In genomic region chr15:50685191-50685975, GRCh38 we compare ENCODE assay signal across 8 cellular contexts. TPM values are rescaled to one million over a fixed set of nuclear protein-coding genes. Genes with fewer than 3 reads are reported as not detected.
A peak's percentile ranks its signal among the peaks of the same experiment; 100 is the strongest.
DNase-seq lines count a peak whose midpoint lies in the region; ATAC-seq and TF ChIP-seq lines count a peak whose summit lies in the region.

No MANE protein-coding gene starts in this region.

- peaks cover 18 to 32% of the 10 kb centered on the region in 2 donors for H3K4me1 ChIP-seq in adrenal gland (replicated peaks in 1 of 2)
- peaks cover 18 to 55% of the 10 kb centered on the region in 2 donors for H3K4me1 ChIP-seq in thoracic aorta (ENCODE audit: control insufficient read depth in 1 of 2, low read depth in 2 of 2)

- H3K4me1 Mint-ChIP-seq in activated T-cell treated with anti-CD3 and anti-CD28 coated beads, Interleukin-2, amount 50 U/mL, for 72 hours (ENCODE audit: low read depth), result peaks cover 66% of the 10 kb centered on the region

- peak overlapping the region; percentile 86 for H3K27ac Mint-ChIP-seq in activated T-cell treated with anti-CD3 and anti-CD28 coated beads, Interleukin-2, amount 50 U/mL, for 72 hours

- no peaks in the 10 kb centered on the region for H3K9me3 Mint-ChIP-seq in activated T-cell treated with anti-CD3 and anti-CD28 coated beads, Interleukin-2, amount 50 U/mL, for 72 hours

- H3K36me3 Mint-ChIP-seq in activated T-cell treated with anti-CD3 and anti-CD28 coated beads, Interleukin-2, amount 50 U/mL, for 72 hours (ENCODE audit: insufficient read depth in 2 of 2), result peaks cover 15 to 30% of the 10 kb centered on the region in 2 donors

- peak overlapping the region; percentile 95 to 99 for H3K4me3 Mint-ChIP-seq in activated T-cell treated with anti-CD3 and anti-CD28 coated beads, Interleukin-2, amount 50 U/mL, for 72 hours

- DNase-seq in activated T-cell treated with anti-CD3 and anti-CD28 coated beads, Interleukin-2, amount 50 U/mL, for 72 hours, result no peak
- DNase-seq in activated T-cell treated with anti-CD3 and anti-CD28 coated beads, Interleukin-2, amount 50 U/mL, for 48 hours, result no peak
- DNase-seq in adrenal gland (no peak), thoracic aorta (ENCODE audit: low spot score) (no peak), ecto neural progenitor cell (ENCODE audit: low spot score) (no peak), NCI-H1092 treated with DMSO at 0.1 percent for 48 hours (lab: John Stamatoyannopoulos, UW) (no peak), left colon (no peak)

- no peaks in the 10 kb centered on the region for H3K9me3 ChIP-seq in adrenal gland (replicated peaks in 1 of 3)
- H3K9me3 ChIP-seq in thoracic aorta, result no peaks in the 10 kb centered on the region

- H3K27ac ChIP-seq in adrenal gland (peak overlapping the region in 3 of 5 donors; percentile 96 to 98 (median 96)), layer of hippocampus (ENCODE audit: low read depth, low read length) (peak overlapping the region; percentile 96), thoracic aorta (peak overlapping the region; percentile 93 to 96)

- WGBS in adrenal gland, 4 donors, result 58 to 67% (median 62%) methylated on average over 22 of the region's 22 CpGs

- ATAC-seq in activated T-cell treated with anti-CD3 and anti-CD28 coated beads, Interleukin-2, amount 50 U/mL, for 72 hours (replicated peaks in 1 of 2), result no peak
- ATAC-seq in thoracic aorta (ENCODE audit: insufficient number of reproducible peaks, low FRiP score, low read depth) (no peak), left colon (no peak)

- TF ChIP-seq POLR2A in adrenal gland (IDR thresholded peaks at IDR 0.05), result no peak

- no peaks in the 10 kb centered on the region for H3K27me3 Mint-ChIP-seq in activated T-cell treated with anti-CD3 and anti-CD28 coated beads, Interleukin-2, amount 50 U/mL, for 72 hours (ENCODE audit: low read depth)

- H3K36me3 ChIP-seq in adrenal gland (replicated peaks in 1 of 2) (no peaks in the 10 kb centered on the region), thoracic aorta (no peaks in the 10 kb centered on the region)

- TF ChIP-seq CTCF in adrenal gland (IDR thresholded peaks at IDR 0.05) (no peak), thoracic aorta (IDR thresholded peaks at IDR 0.05) (no peak)

- intact Hi-C loops in adrenal gland (cut with DNase I) (no loop called here), left colon (cut with DNase I, micrococcal nuclease) (loop anchor here in 1 of 2 donors (10.0 kb wide), 2 partner anchors 189 to 219 kb away; partner anchors contain the start of gene AP4E1)

- H3K4me3 ChIP-seq in adrenal gland, result peak overlapping the region in 2 of 4 donors; percentile 97 to 99
- H3K4me3 ChIP-seq in thoracic aorta, result peak overlapping the region; percentile 95

- H3K27me3 ChIP-seq in adrenal gland (no peaks in the 10 kb centered on the region), layer of hippocampus (ENCODE audit: control insufficient read depth, insufficient read depth, low read length) (no peaks in the 10 kb centered on the region), thoracic aorta (replicated peaks; ENCODE audit: insufficient read depth) (no peaks in the 10 kb centered on the region)

RNA-seq across cellular contexts. Expression of gene TRPM7, which starts 1.2 kb away (rescaled TPM):
- total RNA-seq in activated T-cell treated with anti-CD3 and anti-CD28 coated beads, Interleukin-2, amount 50 U/mL, for 72 hours, result 10 to 100 TPM; 58.5 to 58.7 TPM
- total RNA-seq in adrenal gland (10 to 100 TPM; 20.4 to 45.0 (median 28.8) TPM), thoracic aorta (10 to 100 TPM; 45.9 to 61.7 TPM), left colon (10 to 100 TPM; 36.8 to 36.9 TPM)
- polyA plus RNA-seq in adrenal gland, result 10 to 100 TPM in 1 of 3 donors, 1 to 10 TPM in 2; 5.4 to 25.9 (median 6.1) TPM
